In the genomic region with DNA sequence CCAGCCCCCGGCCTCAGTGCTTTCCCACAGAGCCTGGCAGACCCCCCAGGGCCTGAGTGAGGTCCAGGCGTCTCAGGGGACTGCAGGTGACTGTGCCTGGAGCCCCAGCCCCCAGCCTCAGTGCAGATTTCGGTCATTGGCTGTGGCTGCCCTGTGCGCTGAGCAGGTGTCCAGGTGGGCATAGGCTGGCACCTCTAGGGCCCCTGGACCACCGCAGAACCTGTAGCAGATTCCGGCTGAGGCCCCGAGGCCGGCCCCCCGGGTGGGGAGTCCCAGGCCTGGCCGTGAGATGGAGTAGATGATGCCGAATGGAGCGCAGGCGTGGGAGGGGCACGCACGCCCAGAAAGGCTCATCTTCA, we compare ENCODE assay signal across 2 cellular contexts.
TF ChIP-seq lines count a peak whose summit lies in the region.

No MANE protein-coding gene starts in this region.

TF ChIP-seq in K562, 482 proteins besides CTCF, POLR2A, EP300 and RAD21:
- TF ChIP-seq KDM1A (IDR thresholded peaks at IDR 0.05) (no peak), XRCC5 (IDR thresholded peaks at IDR 0.05; ENCODE audit: low read depth, low read length) (no peak), POLR2G (IDR thresholded peaks at IDR 0.05; ENCODE audit: low read depth, low read length) (peak; percentile 67)

TF ChIP-seq in HEK293T, 16 proteins besides CTCF, POLR2A, EP300 and RAD21:
- TF ChIP-seq ARNT (IDR thresholded peaks at IDR 0.05) (no peak), L3MBTL2 (conservative IDR thresholded peaks at IDR 0.05) (no peak), FOXM1 (IDR thresholded peaks at IDR 0.05; ENCODE audit: borderline replicate concordance) (no peak), SUZ12 (IDR thresholded peaks at IDR 0.05) (no peak), SP1 (IDR thresholded peaks at IDR 0.05) (no peak), FOXK2 (IDR thresholded peaks at IDR 0.05) (no peak), BHLHE40 (IDR thresholded peaks at IDR 0.05; ENCODE audit: borderline replicate concordance) (no peak), PKNOX1 (IDR thresholded peaks at IDR 0.05) (no peak), NFRKB (IDR thresholded peaks at IDR 0.05) (no peak), FOXA1 (IDR thresholded peaks at IDR 0.05) (no peak), HDGF (IDR thresholded peaks at IDR 0.05; ENCODE audit: borderline replicate concordance) (no peak), LEF1 (IDR thresholded peaks at IDR 0.05; ENCODE audit: borderline replicate concordance) (no peak), CTBP1 (IDR thresholded peaks at IDR 0.05; ENCODE audit: borderline replicate concordance) (no peak), ELF4 (IDR thresholded peaks at IDR 0.05) (no peak), ZNF384 (IDR thresholded peaks at IDR 0.05) (no peak), TARDBP (IDR thresholded peaks at IDR 0.05) (no peak)
